ENCODE assay signal across 20 cellular contexts in genomic region chr1:7845761-7846160, GRCh38. TPM values are rescaled to one million over a fixed set of nuclear protein-coding genes. Genes with fewer than 3 reads are reported as not detected.
"Had no signal": no experiment of that assay in that cellular context is flagged by ENCODE, and none has a peak within 500 bp of the region (broad histone marks: within the 10 kb centered on the region; RNA-seq: fewer than 3 reads in every experiment).

No MANE protein-coding gene starts in this region.

- DNase-seq: activated CD4-positive, alpha-beta T cell treated with anti-CD3 and anti-CD28 coated beads for 1 hour; activated CD4-positive, alpha-beta T cell treated with anti-CD3 and anti-CD28 coated beads, Interleukin-2, amount 50 U/mL, for 48 hours; activated effector memory CD4-positive, alpha-beta T cell treated with anti-CD3 and anti-CD28 coated beads, Interleukin-2, amount 50 U/mL, for 16 hours; activated naive CD8-positive, alpha-beta T cell treated with anti-CD3 and anti-CD28 coated beads for 36 hours; activated T-cell treated with anti-CD3 and anti-CD28 coated beads, Interleukin-2, amount 50 U/mL, for 4 hours; aorta; colonic mucosa; effector CD8-positive, alpha-beta T cell; glutamatergic neuron; immature natural killer cell; left colon; naive B cell; small intestine; stomach; T-helper 9 cell had no signal

- H3K27ac Mint-ChIP-seq: activated naive CD8-positive, alpha-beta T cell treated with anti-CD3 and anti-CD28 coated beads for 36 hours had no signal

- FAIRE-seq: small intestine had no signal

- H3K27me3 ChIP-seq: colonic mucosa, right atrium auricular region, stomach, vagina had no signal

- H3K36me3 Mint-ChIP-seq: naive B cell had no signal

- ATAC-seq: activated T-cell treated with anti-CD3 and anti-CD28 coated beads, Interleukin-2, amount 50 U/mL, for 4 hours; left colon had no signal

- H3K27ac ChIP-seq: colonic mucosa, right atrium auricular region, stomach, thoracic aorta, vagina had no signal

- H3K4me3 ChIP-seq: colonic mucosa, right atrium auricular region, stomach, thoracic aorta, vagina had no signal

- H3K9me3 ChIP-seq: colonic mucosa, right atrium auricular region, stomach, thoracic aorta, vagina had no signal

- H3K4me1 ChIP-seq: colonic mucosa, right atrium auricular region, stomach, vagina had no signal

- H3K27me3 Mint-ChIP-seq: activated naive CD8-positive, alpha-beta T cell treated with anti-CD3 and anti-CD28 coated beads for 36 hours had no signal

- H3K4me3 Mint-ChIP-seq: activated naive CD8-positive, alpha-beta T cell treated with anti-CD3 and anti-CD28 coated beads for 36 hours; activated T-cell treated with anti-CD3 and anti-CD28 coated beads, Interleukin-2, amount 50 U/mL, for 4 hours; immature natural killer cell had no signal

- H3K4me1 Mint-ChIP-seq: activated naive CD8-positive, alpha-beta T cell treated with anti-CD3 and anti-CD28 coated beads for 36 hours; naive B cell had no signal

- H3K36me3 ChIP-seq: colonic mucosa had no signal

- H3K9me3 Mint-ChIP-seq: activated naive CD8-positive, alpha-beta T cell treated with anti-CD3 and anti-CD28 coated beads for 36 hours; activated T-cell treated with anti-CD3 and anti-CD28 coated beads, Interleukin-2, amount 50 U/mL, for 4 hours had no signal

RNA-seq across cellular contexts. Expression of gene UTS2, which starts 7.1 kb away (rescaled TPM):
- total RNA-seq: cardiac septum, left colon, lung microvascular endothelial cell, right atrium auricular region, thoracic aorta had no signal
- polyA plus RNA-seq: stomach had no signal
